In genomic region chr6:142075516-142076101, GRCh38 we compare ENCODE assay signal across 30 cellular contexts. TPM values are rescaled to one million over a fixed set of nuclear protein-coding genes. Genes with fewer than 3 reads are reported as not detected.
DNase-seq lines count a peak whose midpoint lies in the region; ATAC-seq and TF ChIP-seq lines count a peak whose summit lies in the region.
"Had no signal": no experiment of that assay in that cellular context is flagged by ENCODE, and none has a peak within 500 bp of the region (broad histone marks: within the 10 kb centered on the region; RNA-seq: fewer than 3 reads in every experiment).

No MANE protein-coding gene starts in this region.

- no peak overlapping the region for H3K9ac ChIP-seq in endodermal cell (ENCODE audit: extremely low read depth, low read length, poor library complexity, severe bottlenecking)

- peak; percentile 45 for DNase-seq in A673 (ENCODE audit: low spot score)
- DNase-seq in CD8-positive, alpha-beta memory T cell, result peak in 2 of 5 donors; percentile 8
- peak; percentile 19 for DNase-seq in activated CD4-positive, alpha-beta memory T cell treated with anti-CD3 and anti-CD28 coated beads for 36 hours
- DNase-seq in endodermal cell, result peak; percentile 39
- no peak for DNase-seq in NCI-H1930 (lab: John Stamatoyannopoulos, UW)
- DNase-seq in RPMI8226, result no peak
- DNase-seq in testis, result no peak
- DNase-seq: activated CD8-positive, alpha-beta memory T cell treated with anti-CD3 and anti-CD28 coated beads, Interleukin-2, amount 50 U/mL, for 48 hours; activated effector memory CD4-positive, alpha-beta T cell treated with anti-CD3 and anti-CD28 coated beads, Interleukin-2, amount 50 U/mL, for 16 hours; hippocampal formation; KG1; midbrain; MM.1S; NCI-H1417; NCI-H524; SJCRH30; T-cell had no signal

- H3K27me3 Mint-ChIP-seq in CD8-positive, alpha-beta memory T cell, result peaks cover 2 to 8% of the 10 kb centered on the region in 2 donors
- H3K27me3 Mint-ChIP-seq in activated CD4-positive, alpha-beta memory T cell treated with anti-CD3 and anti-CD28 coated beads for 36 hours, result peaks cover 1% of the 10 kb centered on the region
- no peaks in the 10 kb centered on the region for H3K27me3 Mint-ChIP-seq in endodermal cell (ENCODE audit: insufficient read depth)

- H3K4me1 Mint-ChIP-seq in CD8-positive, alpha-beta memory T cell, result peaks cover 6 to 8% (median 7%) of the 10 kb centered on the region in 3 donors
- H3K4me1 Mint-ChIP-seq in activated CD4-positive, alpha-beta memory T cell treated with anti-CD3 and anti-CD28 coated beads for 36 hours (ENCODE audit: low read depth), result peaks cover 6% of the 10 kb centered on the region
- H3K4me1 Mint-ChIP-seq in endodermal cell, result no peaks in the 10 kb centered on the region

- H3K36me3 Mint-ChIP-seq in CD8-positive, alpha-beta memory T cell, result no peaks in the 10 kb centered on the region
- no peaks in the 10 kb centered on the region for H3K36me3 Mint-ChIP-seq in activated CD4-positive, alpha-beta memory T cell treated with anti-CD3 and anti-CD28 coated beads for 36 hours
- H3K36me3 Mint-ChIP-seq in endodermal cell (ENCODE audit: low read depth), result no peaks in the 10 kb centered on the region
- H3K36me3 Mint-ChIP-seq: T-cell had no signal

- CTCF ChIA-PET in A673 (lab: Charles Lee), result no interaction called here
- CTCF ChIA-PET in CD8-positive, alpha-beta memory T cell (lab: Charles Lee), result interaction anchor here (1.0 kb wide), 1 partner anchor 399 kb away, joined by 3 read pairs; no protein-coding TSS in a partner anchor
- CTCF ChIA-PET in activated CD4-positive, alpha-beta memory T cell treated with anti-CD3 and anti-CD28 coated beads for 36 hours (lab: Charles Lee), result no interaction called here

- H3K27me3 ChIP-seq in A673 (replicated peaks; ENCODE audit: insufficient read depth, low read depth, low read length, poor library complexity), result no peaks in the 10 kb centered on the region
- no peaks in the 10 kb centered on the region for H3K27me3 ChIP-seq in CD8-positive, alpha-beta memory T cell (ENCODE audit: insufficient read depth, low read length, poor library complexity, severe bottlenecking)
- H3K27me3 ChIP-seq in endodermal cell (ENCODE audit: control insufficient read depth, insufficient read depth, low read length, poor library complexity, severe bottlenecking), result no peaks in the 10 kb centered on the region
- H3K27me3 ChIP-seq in testis, result no peaks in the 10 kb centered on the region
- H3K27me3 ChIP-seq: breast epithelium, gastroesophageal sphincter, SJCRH30 had no signal

- H3K4me3 Mint-ChIP-seq in CD8-positive, alpha-beta memory T cell, result peak overlapping the region in 4 of 7 donors; percentile 1 to 58 (median 40)
- no peak overlapping the region for H3K4me3 Mint-ChIP-seq in activated CD4-positive, alpha-beta memory T cell treated with anti-CD3 and anti-CD28 coated beads for 36 hours
- H3K4me3 Mint-ChIP-seq in endodermal cell, result no peak overlapping the region
- H3K4me3 Mint-ChIP-seq: T-cell had no signal

- no peak overlapping the region for H3K4me3 ChIP-seq in A673 (ENCODE audit: low read depth, low read length, poor library complexity, severe bottlenecking)
- H3K4me3 ChIP-seq in CD8-positive, alpha-beta memory T cell (ENCODE audit: low read length), result no peak overlapping the region
- H3K4me3 ChIP-seq in endodermal cell (ENCODE audit: low read length), result no peak overlapping the region
- H3K4me3 ChIP-seq in testis, result no peak overlapping the region
- H3K4me3 ChIP-seq: breast epithelium, coronary artery, gastroesophageal sphincter, SJCRH30, smooth muscle cell had no signal

- TF ChIP-seq POLR2A in GM18505 (IDR thresholded peaks at IDR 0.05; ENCODE audit: borderline replicate concordance, extremely low read depth, insufficient read depth, insufficient read length), result no peak
- no peak for TF ChIP-seq POLR2A in testis (IDR thresholded peaks at IDR 0.05)

- POLR2A ChIA-PET in A673 (lab: Charles Lee; ENCODE audit: low non-redundant PET), result no interaction called here
- POLR2A ChIA-PET in CD8-positive, alpha-beta memory T cell (lab: Charles Lee), result no interaction called here
- POLR2A ChIA-PET in activated CD4-positive, alpha-beta memory T cell treated with anti-CD3 and anti-CD28 coated beads for 36 hours (lab: Charles Lee), result no interaction called here

- TF ChIP-seq CTCF in A673 (conservative IDR thresholded peaks at IDR 0.05; ENCODE audit: low read depth, low read length) (no peak), endodermal cell (conservative IDR thresholded peaks at IDR 0.05) (no peak), testis (IDR thresholded peaks at IDR 0.05) (no peak)

- H3K4me1 ChIP-seq in A673 (ENCODE audit: insufficient read depth, low read length, poor library complexity, severe bottlenecking), result no peaks in the 10 kb centered on the region
- no peaks in the 10 kb centered on the region for H3K4me1 ChIP-seq in CD8-positive, alpha-beta memory T cell (ENCODE audit: insufficient read depth, low read length)
- H3K4me1 ChIP-seq in endodermal cell (ENCODE audit: control insufficient read depth, insufficient read depth, low read length), result no peaks in the 10 kb centered on the region
- no peaks in the 10 kb centered on the region for H3K4me1 ChIP-seq in testis
- H3K4me1 ChIP-seq: breast epithelium, gastroesophageal sphincter, SJCRH30 had no signal

- H3K27ac ChIP-seq in A673 (ENCODE audit: low read depth, low read length, poor library complexity, severe bottlenecking), result no peak overlapping the region
- no peak overlapping the region for H3K27ac ChIP-seq in CD8-positive, alpha-beta memory T cell (ENCODE audit: low read depth, low read length)
- no peak overlapping the region for H3K27ac ChIP-seq in endodermal cell (ENCODE audit: low read depth, low read length)
- H3K27ac ChIP-seq in testis, result no peak overlapping the region
- H3K27ac ChIP-seq: breast epithelium, C4-2B, coronary artery, gastroesophageal sphincter, SJCRH30 had no signal

- H3K27ac Mint-ChIP-seq in CD8-positive, alpha-beta memory T cell, result peak overlapping the region in 3 of 8 donors; percentile 12 to 70 (median 54)
- H3K27ac Mint-ChIP-seq in activated CD4-positive, alpha-beta memory T cell treated with anti-CD3 and anti-CD28 coated beads for 36 hours, result no peak overlapping the region
- no peak overlapping the region for H3K27ac Mint-ChIP-seq in endodermal cell
- H3K27ac Mint-ChIP-seq: naive thymus-derived CD8-positive, alpha-beta T cell; T-cell had no signal

- 95 to 96% methylated on average over 5 to 7 of the region's 7 CpGs for WGBS in endodermal cell (ENCODE audit: insufficient coverage in 1 of 2, insufficient read length in 1 of 2), 2 experiments
- 92 to 94% methylated on average over 7 of the region's 7 CpGs for WGBS in testis, 2 donors

- BruUV-seq in A673 (replicated peaks; lab: Mats Ljungman, UMichigan), result no TSS peak

- no peaks in the 10 kb centered on the region for H3K36me3 ChIP-seq in A673 (ENCODE audit: insufficient read depth, low read length, poor library complexity, severe bottlenecking)
- no peaks in the 10 kb centered on the region for H3K36me3 ChIP-seq in CD8-positive, alpha-beta memory T cell (ENCODE audit: insufficient read depth, low read length)
- no peaks in the 10 kb centered on the region for H3K36me3 ChIP-seq in endodermal cell (ENCODE audit: control insufficient read depth, insufficient read depth, low read length)
- no peaks in the 10 kb centered on the region for H3K36me3 ChIP-seq in testis (ENCODE audit: low read depth, missing control alignments)
- H3K36me3 ChIP-seq: breast epithelium, gastroesophageal sphincter, SJCRH30 had no signal

- no peak for ATAC-seq in GM18505 (IDR thresholded peaks at IDR 0.05; ENCODE audit: unreplicated experiment)
- ATAC-seq: gastroesophageal sphincter had no signal

- intact Hi-C loops in A673 (cut with micrococcal nuclease; ENCODE audit: unreplicated experiment), result no loop called here
- intact Hi-C loops in activated CD4-positive, alpha-beta memory T cell treated with anti-CD3 and anti-CD28 coated beads for 36 hours (cut with micrococcal nuclease), result no loop called here
- intact Hi-C loops in testis (cut with DNase I; ENCODE audit: low total_unique reads), result no loop called here

- H3K9me3 Mint-ChIP-seq in CD8-positive, alpha-beta memory T cell, result peaks cover 0 to 2% (median 0%) of the 10 kb centered on the region in 5 donors
- peaks cover 7% of the 10 kb centered on the region for H3K9me3 Mint-ChIP-seq in activated CD4-positive, alpha-beta memory T cell treated with anti-CD3 and anti-CD28 coated beads for 36 hours
- peaks cover 14% of the 10 kb centered on the region for H3K9me3 Mint-ChIP-seq in endodermal cell

- H3K9me3 ChIP-seq in A673 (ENCODE audit: low read depth, low read length, poor library complexity, severe bottlenecking), result no peaks in the 10 kb centered on the region
- no peaks in the 10 kb centered on the region for H3K9me3 ChIP-seq in CD8-positive, alpha-beta memory T cell (ENCODE audit: low read length)
- no peaks in the 10 kb centered on the region for H3K9me3 ChIP-seq in endodermal cell (ENCODE audit: control insufficient read depth, low read length)
- no peaks in the 10 kb centered on the region for H3K9me3 ChIP-seq in testis
- H3K9me3 ChIP-seq: breast epithelium, gastroesophageal sphincter, SJCRH30 had no signal

RNA-seq across cellular contexts. Expression of gene GJE1, which starts 57.1 kb away (rescaled TPM):
- total RNA-seq in A673 (2021), result not detected in 2 replicates
- not detected for total RNA-seq in CD8-positive, alpha-beta memory T cell
- polyA plus RNA-seq in CD8-positive, alpha-beta memory T cell, result not detected
- total RNA-seq in activated CD4-positive, alpha-beta memory T cell treated with anti-CD3 and anti-CD28 coated beads for 36 hours, result not detected
- total RNA-seq in endodermal cell, result not detected
- polyA plus RNA-seq in endodermal cell (2013, experiment 1 of 2), result not detected
- not detected for polyA plus RNA-seq in endodermal cell (2013, experiment 2 of 2)
- not detected for total RNA-seq in testis
- not detected for polyA plus RNA-seq in testis (ENCODE audit: insufficient read depth, low read depth, low replicate concordance)
- total RNA-seq: breast epithelium; gastroesophageal sphincter; HT-29; liver; naive thymus-derived CD8-positive, alpha-beta T cell; osteocyte; renal cortical epithelial cell; SJCRH30; smooth muscle cell; T-cell had no signal
- polyA plus RNA-seq: AG04450; liver; naive thymus-derived CD8-positive, alpha-beta T cell; smooth muscle cell; thymus had no signal

Comparison
In these comparisons a context has a peak if more than half of its experiments do, and no peak if none do; other contexts are left out.
1. DNase-seq: peak in A673 (single experiment), activated CD4-positive, alpha-beta memory T cell treated with anti-CD3 and anti-CD28 coated beads for 36 hours (single experiment) and endodermal cell (single experiment); none in NCI-H1930 (0 of 2), RPMI8226 (single experiment) and testis (single experiment).
2. H3K4me3 Mint-ChIP-seq: peak in CD8-positive, alpha-beta memory T cell (4 of 7); none in activated CD4-positive, alpha-beta memory T cell treated with anti-CD3 and anti-CD28 coated beads for 36 hours (single experiment) and endodermal cell (single experiment).